ENCODE assay signal across 12 cellular contexts in genomic region chr2:71700880-71701397, GRCh38.
DNase-seq lines count a peak whose midpoint lies in the region; ATAC-seq and TF ChIP-seq lines count a peak whose summit lies in the region.
"Had no signal": no experiment of that assay in that cellular context is flagged by ENCODE, and none has a peak within 500 bp of the region (broad histone marks: within the 10 kb centered on the region; RNA-seq: fewer than 3 reads in every experiment).

No MANE protein-coding gene starts in this region.

- peaks cover 8% of the 10 kb centered on the region for H3K4me1 Mint-ChIP-seq in GM23338
- no peaks in the 10 kb centered on the region for H3K4me1 Mint-ChIP-seq in T-helper 2 cell treated with Interferon-gamma antibody and Interleukin-4, amounts not matched to agents 5 μg/mL and 100 μg/mL, for 36 hours (ENCODE audit: low read depth)

- no peaks in the 10 kb centered on the region for H4K20me1 ChIP-seq in GM23338 (replicated peaks; ENCODE audit: insufficient read depth)

- no peak for TF ChIP-seq CTCF in GM23338 (conservative IDR thresholded peaks at IDR 0.05; ENCODE audit: low read depth in 2 of 2)

- H3K4me2 ChIP-seq in GM23338, result no peak overlapping the region
- H3K4me2 ChIP-seq: PC-9 had no signal

- H3K4me3 ChIP-seq in GM23338 (no peak overlapping the region), skeletal muscle tissue (ENCODE audit: low read length in 3 of 3) (peak overlapping the region in 1 of 3 donors; percentile 33)
- H3K4me3 ChIP-seq: PC-9, skin epidermis had no signal

- no peaks in the 10 kb centered on the region for H3K9me2 ChIP-seq in GM23338 (ENCODE audit: insufficient read depth)

- H2AFZ ChIP-seq in GM23338, result no peak overlapping the region
- H2AFZ ChIP-seq: PC-9 had no signal

- peaks cover 9% of the 10 kb centered on the region; the same call in 1 of the 3 replicates for H3K9me3 Mint-ChIP-seq in GM23338
- no peaks in the 10 kb centered on the region for H3K9me3 Mint-ChIP-seq in T-helper 2 cell treated with Interferon-gamma antibody and Interleukin-4, amounts not matched to agents 5 μg/mL and 100 μg/mL, for 36 hours
- H3K9me3 Mint-ChIP-seq: CD4-positive, alpha-beta T cell; stimulated activated effector memory CD8-positive, alpha-beta T cell treated with anti-CD3 and anti-CD28 coated beads, Interleukin-12 subunit alpha, Interleukin-12 subunit beta, amount 100 ng/mL, for 72 hours had no signal

- H3K9ac ChIP-seq in skeletal muscle tissue (ENCODE audit: low read depth in 1 of 3, low read length in 3 of 3), result peak overlapping the region; percentile 47 to 69 (median 68)

- no peaks in the 10 kb centered on the region for H3K9me3 ChIP-seq in skeletal muscle tissue (ENCODE audit: control insufficient read depth in 3 of 3, low read length in 3 of 3)

- H3K4me3 Mint-ChIP-seq in GM23338, result no peak overlapping the region
- H3K4me3 Mint-ChIP-seq in T-helper 2 cell treated with Interferon-gamma antibody and Interleukin-4, amounts not matched to agents 5 μg/mL and 100 μg/mL, for 36 hours, result no peak overlapping the region
- H3K4me3 Mint-ChIP-seq: CD4-positive, alpha-beta T cell; stimulated activated effector memory CD8-positive, alpha-beta T cell treated with anti-CD3 and anti-CD28 coated beads, Interleukin-12 subunit alpha, Interleukin-12 subunit beta, amount 100 ng/mL, for 72 hours had no signal

- no peak overlapping the region for H3K27ac Mint-ChIP-seq in GM23338
- H3K27ac Mint-ChIP-seq in T-helper 2 cell treated with Interferon-gamma antibody and Interleukin-4, amounts not matched to agents 5 μg/mL and 100 μg/mL, for 36 hours, result no peak overlapping the region
- H3K27ac Mint-ChIP-seq: CD4-positive, alpha-beta T cell; stimulated activated effector memory CD8-positive, alpha-beta T cell treated with anti-CD3 and anti-CD28 coated beads, Interleukin-12 subunit alpha, Interleukin-12 subunit beta, amount 100 ng/mL, for 72 hours had no signal

- H3K27me3 Mint-ChIP-seq in GM23338 (ENCODE audit: insufficient read depth, low read depth, poor library complexity), result peaks cover 19% of the 10 kb centered on the region
- H3K27me3 Mint-ChIP-seq in T-helper 2 cell treated with Interferon-gamma antibody and Interleukin-4, amounts not matched to agents 5 μg/mL and 100 μg/mL, for 36 hours (ENCODE audit: low read depth), result no peaks in the 10 kb centered on the region
- H3K27me3 Mint-ChIP-seq: CD4-positive, alpha-beta T cell had no signal

- no peak for DNase-seq in GM23338 (ENCODE audit: low spot score)
- DNase-seq in left colon, result peak; percentile 11 to 60
- DNase-seq in NCI-H446 treated with DMSO at 0.1 percent for 48 hours (lab: John Stamatoyannopoulos, UW), result no peak
- no peak for DNase-seq in T-helper 2 cell treated with Interferon-gamma antibody and Interleukin-4, amounts not matched to agents 5 μg/mL and 100 μg/mL, for 36 hours (ENCODE audit: low spot score)
- no peak for DNase-seq in NCI-H1417 treated with DMSO at 0.1 percent for 48 hours (lab: John Stamatoyannopoulos, UW)
- DNase-seq: PC-9 had no signal

- H3K4me1 ChIP-seq in GM23338 (ENCODE audit: insufficient read depth), result peaks cover 2% of the 10 kb centered on the region; the same call in 1 of the 2 replicates
- H3K4me1 ChIP-seq in skeletal muscle tissue (ENCODE audit: control insufficient read depth in 3 of 3, insufficient read depth in 3 of 3, low read length in 3 of 3), result peaks cover 70 to 73% (median 71%) of the 10 kb centered on the region in 3 donors

- no peaks in the 10 kb centered on the region for H3K79me2 ChIP-seq in GM23338 (replicated peaks; ENCODE audit: insufficient read depth)

- intact Hi-C loops in left colon (cut with DNase I, micrococcal nuclease), result no loop called here

- H3K27me3 ChIP-seq in GM23338 (ENCODE audit: insufficient read depth) (no peaks in the 10 kb centered on the region), skeletal muscle tissue (ENCODE audit: control insufficient read depth in 3 of 3, insufficient read depth in 3 of 3, low read length in 3 of 3) (no peaks in the 10 kb centered on the region)

- H3K27ac ChIP-seq in GM23338 (ENCODE audit: low read depth) (no peak overlapping the region), cingulate gyrus (ENCODE audit: low read depth, low read length) (peak overlapping the region; percentile 72), skeletal muscle tissue (ENCODE audit: low read depth, low read length) (peak overlapping the region; percentile 90)
- H3K27ac ChIP-seq: PC-9 had no signal

- H3K36me3 ChIP-seq in GM23338 (ENCODE audit: insufficient read depth) (no peaks in the 10 kb centered on the region), skeletal muscle tissue (ENCODE audit: control insufficient read depth in 3 of 3, insufficient read depth in 3 of 3, low read length in 3 of 3) (no peaks in the 10 kb centered on the region)

- no peaks in the 10 kb centered on the region for H3F3A ChIP-seq in GM23338 (replicated peaks; ENCODE audit: low read depth)

- H3K36me3 Mint-ChIP-seq in GM23338 (ENCODE audit: low read depth), result no peaks in the 10 kb centered on the region; the same call in 2 of the 3 replicates
- no peaks in the 10 kb centered on the region for H3K36me3 Mint-ChIP-seq in T-helper 2 cell treated with Interferon-gamma antibody and Interleukin-4, amounts not matched to agents 5 μg/mL and 100 μg/mL, for 36 hours (ENCODE audit: low read depth)
- H3K36me3 Mint-ChIP-seq: stimulated activated effector memory CD8-positive, alpha-beta T cell treated with anti-CD3 and anti-CD28 coated beads, Interleukin-12 subunit alpha, Interleukin-12 subunit beta, amount 100 ng/mL, for 72 hours had no signal

- peak; percentile 43; the same call in 2 of the 3 replicates for ATAC-seq in GM23338
- ATAC-seq in left colon, result no peak
- ATAC-seq in GM18909 (IDR thresholded peaks at IDR 0.05; ENCODE audit: poor library complexity, unreplicated experiment), result no peak
- ATAC-seq: stimulated activated effector memory CD8-positive, alpha-beta T cell treated with anti-CD3 and anti-CD28 coated beads, Interleukin-12 subunit alpha, Interleukin-12 subunit beta, amount 100 ng/mL, for 72 hours had no signal

TF ChIP-seq in GM23338, 12 proteins besides CTCF, POLR2A, EP300 and RAD21 (continues in another document):
- no peak for TF ChIP-seq POLR2AphosphoS5 (IDR thresholded peaks at IDR 0.05; ENCODE audit: low read depth)
- TF ChIP-seq ZNF331 (CRISPR knock-in tag; IDR thresholded peaks at IDR 0.05; ENCODE audit: low read depth), result no peak
- no peak for TF ChIP-seq NANOG (IDR thresholded peaks at IDR 0.05; ENCODE audit: borderline replicate concordance)
- no peak for TF ChIP-seq CREB1 (CRISPR knock-in tag; IDR thresholded peaks at IDR 0.05; ENCODE audit: low read depth)
- TF ChIP-seq JUNB (IDR thresholded peaks at IDR 0.05; ENCODE audit: unreplicated experiment), result no peak
- no peak for TF ChIP-seq REST (IDR thresholded peaks at IDR 0.05; ENCODE audit: unreplicated experiment)
- no peak for TF ChIP-seq EZH2 (IDR thresholded peaks at IDR 0.05; ENCODE audit: low read depth, unreplicated experiment)
- TF ChIP-seq ETS1 (IDR thresholded peaks at IDR 0.05), result no peak
- TF ChIP-seq ZNF114 (CRISPR knock-in tag; IDR thresholded peaks at IDR 0.05), result no peak
- TF ChIP-seq STAT1 (IDR thresholded peaks at IDR 0.05; ENCODE audit: unreplicated experiment), result no peak

Comparison
In these comparisons a context has a peak if more than half of its experiments do, and no peak if none do; other contexts are left out.
1. DNase-seq: peak in left colon (2 of 2); none in GM23338 (single experiment), NCI-H446 treated with DMSO at 0.1 percent for 48 hours (single experiment), T-helper 2 cell treated with Interferon-gamma antibody and Interleukin-4, amounts not matched to agents 5 μg/mL and 100 μg/mL, for 36 hours (single experiment) and NCI-H1417 treated with DMSO at 0.1 percent for 48 hours (single experiment).